In the genomic region with DNA sequence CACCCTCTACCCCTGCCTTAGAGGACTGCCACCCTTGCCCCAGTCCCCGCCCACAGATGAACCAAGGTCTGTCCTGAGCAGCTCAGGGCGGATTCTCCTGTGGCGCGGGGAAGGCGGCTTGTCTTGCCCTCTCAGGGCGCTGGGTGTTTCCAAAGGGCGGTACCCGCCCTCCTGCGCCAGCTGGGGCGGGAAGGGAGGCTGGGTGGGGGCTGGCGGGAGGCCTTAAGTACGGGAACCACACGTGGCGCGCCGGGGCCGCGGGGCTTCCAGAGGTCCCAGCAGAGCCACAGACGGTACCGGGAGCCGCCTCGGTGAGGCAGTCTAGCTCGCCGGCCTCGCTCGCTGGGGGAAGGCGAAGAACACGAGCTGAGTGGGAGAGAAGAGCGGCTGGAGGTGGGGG, we compare ENCODE assay signal across 8 cellular contexts.
DNase-seq lines count a peak whose midpoint lies in the region; ATAC-seq, FAIRE-seq and TF ChIP-seq lines count a peak whose summit lies in the region.

No MANE protein-coding gene starts in this region.

- no peak for FAIRE-seq in H54 (lab: Jason Lieb, UNC)

- H3K36me3 ChIP-seq in esophagus squamous epithelium = no peaks in the 10 kb centered on the region

- H3K27ac ChIP-seq in coronary artery (no peak overlapping the region), esophagus squamous epithelium (no peak overlapping the region)

- DNase-seq in AG20443 (ENCODE audit: low spot score) (peak; percentile 20), coronary artery (ENCODE audit: low spot score) (no peak), nucleus accumbens (lab: John Stamatoyannopoulos, UW) (peak in 32 of 56 donors; percentile 0 to 56 (median 5)), dedifferentiated amniotic fluid mesenchymal stem cell (ENCODE audit: extremely low spot score) (no peak), esophagus squamous epithelium (lab: John Stamatoyannopoulos, UW) (no peak), H54 (ENCODE audit: insufficient read length, low spot score) (no peak)

- no peak for TF ChIP-seq POLR2A in esophagus squamous epithelium (IDR thresholded peaks at IDR 0.05)
- TF ChIP-seq POLR2A in H54 (IDR thresholded peaks at IDR 0.05; ENCODE audit: low read depth, low read length) = no peak

- WGBS in esophagus squamous epithelium, 2 donors = 34% methylated on average over 9 of the region's 29 CpGs; no CpG with 5 or more reads in 1 of the 2 donors

- TF ChIP-seq CTCF in coronary artery (IDR thresholded peaks at IDR 0.05) (no peak), esophagus squamous epithelium (IDR thresholded peaks at IDR 0.05) (peak in 1 of 6 experiments; percentile 15)

- ATAC-seq in activated CD4-positive, CD25-positive, alpha-beta regulatory T cell treated with anti-CD3 and anti-CD28 coated beads, Interleukin-2, amount 50 U/mL, for 24 hours = peak; percentile 52 to 58
- no peak for ATAC-seq in GM21619 (IDR thresholded peaks at IDR 0.05; ENCODE audit: unreplicated experiment)

- H3K4me1 ChIP-seq in esophagus squamous epithelium = peaks cover 0 to 19% (median 4%) of the 10 kb centered on the region in 3 donors

- no peaks in the 10 kb centered on the region for H3K9me3 ChIP-seq in esophagus squamous epithelium

- intact Hi-C loops in esophagus squamous epithelium (cut with DNase I) = no loop called here

- peaks cover 0 to 4% (median 0%) of the 10 kb centered on the region in 4 donors for H3K27me3 ChIP-seq in esophagus squamous epithelium

- H3K4me3 ChIP-seq in coronary artery = peak overlapping the region; percentile 60
- H3K4me3 ChIP-seq in esophagus squamous epithelium = peak overlapping the region in 2 of 4 donors; percentile 7 to 44

Comparison
In these comparisons a context has a peak if more than half of its experiments do, and no peak if none do; other contexts are left out.
1. DNase-seq: peak in AG20443 (single experiment) and nucleus accumbens (32 of 56); none in coronary artery (single experiment), dedifferentiated amniotic fluid mesenchymal stem cell (single experiment), esophagus squamous epithelium (single experiment) and H54 (single experiment).